In genomic region chr16:5097066-5097469, GRCh38 we compare ENCODE assay signal across 1 cellular context.
TF ChIP-seq lines count a peak whose summit lies in the region.

No MANE protein-coding gene starts in this region.

TF ChIP-seq in HepG2, 621 proteins besides CTCF, POLR2A, EP300 and RAD21 (continues in another document):
- TF ChIP-seq, protein P1, sequence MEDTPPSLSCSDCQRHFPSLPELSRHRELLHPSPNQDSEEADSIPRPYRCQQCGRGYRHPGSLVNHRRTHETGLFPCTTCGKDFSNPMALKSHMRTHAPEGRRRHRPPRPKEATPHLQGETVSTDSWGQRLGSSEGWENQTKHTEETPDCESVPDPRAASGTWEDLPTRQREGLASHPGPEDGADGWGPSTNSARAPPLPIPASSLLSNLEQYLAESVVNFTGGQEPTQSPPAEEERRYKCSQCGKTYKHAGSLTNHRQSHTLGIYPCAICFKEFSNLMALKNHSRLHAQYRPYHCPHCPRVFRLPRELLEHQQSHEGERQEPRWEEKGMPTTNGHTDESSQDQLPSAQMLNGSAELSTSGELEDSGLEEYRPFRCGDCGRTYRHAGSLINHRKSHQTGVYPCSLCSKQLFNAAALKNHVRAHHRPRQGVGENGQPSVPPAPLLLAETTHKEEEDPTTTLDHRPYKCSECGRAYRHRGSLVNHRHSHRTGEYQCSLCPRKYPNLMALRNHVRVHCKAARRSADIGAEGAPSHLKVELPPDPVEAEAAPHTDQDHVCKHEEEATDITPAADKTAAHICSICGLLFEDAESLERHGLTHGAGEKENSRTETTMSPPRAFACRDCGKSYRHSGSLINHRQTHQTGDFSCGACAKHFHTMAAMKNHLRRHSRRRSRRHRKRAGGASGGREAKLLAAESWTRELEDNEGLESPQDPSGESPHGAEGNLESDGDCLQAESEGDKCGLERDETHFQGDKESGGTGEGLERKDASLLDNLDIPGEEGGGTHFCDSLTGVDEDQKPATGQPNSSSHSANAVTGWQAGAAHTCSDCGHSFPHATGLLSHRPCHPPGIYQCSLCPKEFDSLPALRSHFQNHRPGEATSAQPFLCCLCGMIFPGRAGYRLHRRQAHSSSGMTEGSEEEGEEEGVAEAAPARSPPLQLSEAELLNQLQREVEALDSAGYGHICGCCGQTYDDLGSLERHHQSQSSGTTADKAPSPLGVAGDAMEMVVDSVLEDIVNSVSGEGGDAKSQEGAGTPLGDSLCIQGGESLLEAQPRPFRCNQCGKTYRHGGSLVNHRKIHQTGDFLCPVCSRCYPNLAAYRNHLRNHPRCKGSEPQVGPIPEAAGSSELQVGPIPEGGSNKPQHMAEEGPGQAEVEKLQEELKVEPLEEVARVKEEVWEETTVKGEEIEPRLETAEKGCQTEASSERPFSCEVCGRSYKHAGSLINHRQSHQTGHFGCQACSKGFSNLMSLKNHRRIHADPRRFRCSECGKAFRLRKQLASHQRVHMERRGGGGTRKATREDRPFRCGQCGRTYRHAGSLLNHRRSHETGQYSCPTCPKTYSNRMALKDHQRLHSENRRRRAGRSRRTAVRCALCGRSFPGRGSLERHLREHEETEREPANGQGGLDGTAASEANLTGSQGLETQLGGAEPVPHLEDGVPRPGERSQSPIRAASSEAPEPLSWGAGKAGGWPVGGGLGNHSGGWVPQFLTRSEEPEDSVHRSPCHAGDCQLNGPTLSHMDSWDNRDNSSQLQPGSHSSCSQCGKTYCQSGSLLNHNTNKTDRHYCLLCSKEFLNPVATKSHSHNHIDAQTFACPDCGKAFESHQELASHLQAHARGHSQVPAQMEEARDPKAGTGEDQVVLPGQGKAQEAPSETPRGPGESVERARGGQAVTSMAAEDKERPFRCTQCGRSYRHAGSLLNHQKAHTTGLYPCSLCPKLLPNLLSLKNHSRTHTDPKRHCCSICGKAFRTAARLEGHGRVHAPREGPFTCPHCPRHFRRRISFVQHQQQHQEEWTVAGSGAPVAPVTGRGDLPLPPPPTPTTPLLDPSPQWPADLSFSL (CRISPR knock-in tag; IDR thresholded peaks at IDR 0.05), result 0 out of 2 replicates have a peak, but pooled peaks have one; percentile 16
- TF ChIP-seq POLR2G (IDR thresholded peaks at IDR 0.05; ENCODE audit: low read depth, low read length), result peak; percentile 40
- TF ChIP-seq ZNF414 (CRISPR knock-in tag; IDR thresholded peaks at IDR 0.05), result peak; percentile 43; the same call in 1 of the 2 replicates
- peak; percentile 19 for TF ChIP-seq AGO1 (IDR thresholded peaks at IDR 0.05; ENCODE audit: low read depth, low read length, poor library complexity, severe bottlenecking)
- TF ChIP-seq, protein P2, sequence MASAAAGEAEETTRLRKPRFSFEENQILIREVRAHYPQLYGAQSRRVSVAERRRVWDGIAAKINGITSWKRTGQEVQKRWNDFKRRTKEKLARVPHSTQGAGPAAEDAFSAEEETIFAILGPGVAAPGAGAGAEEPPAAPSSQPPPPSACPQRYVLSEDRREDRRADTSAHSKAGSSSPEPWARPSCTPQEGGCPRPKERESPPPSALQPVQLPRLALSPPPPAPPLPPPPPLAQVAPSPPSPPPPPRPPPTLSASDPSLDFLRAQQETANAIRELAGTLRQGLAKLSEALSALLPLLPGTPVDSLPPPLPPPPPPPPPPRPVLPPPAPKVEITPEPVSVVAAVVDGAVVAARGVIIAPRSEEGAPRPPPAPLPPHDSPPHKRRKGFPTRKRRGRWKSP (CRISPR knock-in tag; IDR thresholded peaks at IDR 0.05), result peak; percentile 32; the same call in 1 of the 2 replicates
- 0 out of 2 replicates have a peak, but pooled peaks have one; percentile 60 for TF ChIP-seq ZNF350 (CRISPR knock-in tag; IDR thresholded peaks at IDR 0.05; ENCODE audit: borderline replicate concordance, low read depth)
- TF ChIP-seq NFE2L1 (CRISPR knock-in tag; IDR thresholded peaks at IDR 0.05; ENCODE audit: borderline replicate concordance), result peak; percentile 72; the same call in 1 of the 2 replicates
- 0 out of 2 replicates have a peak, but pooled peaks have one; percentile 63 for TF ChIP-seq ZNF251 (CRISPR knock-in tag; IDR thresholded peaks at IDR 0.05)
- 0 out of 2 replicates have a peak, but pooled peaks have one; percentile 9 for TF ChIP-seq YEATS2 (CRISPR knock-in tag; IDR thresholded peaks at IDR 0.05; ENCODE audit: borderline replicate concordance)
- TF ChIP-seq KMT2A (CRISPR knock-in tag; IDR thresholded peaks at IDR 0.05), result peak; percentile 4; the same call in 1 of the 2 replicates
- peak; percentile 60; the same call in 1 of the 2 replicates for TF ChIP-seq ZNF768 (CRISPR knock-in tag; IDR thresholded peaks at IDR 0.05)
- peak; percentile 80; the same call in 1 of the 2 replicates for TF ChIP-seq MEIS1 (CRISPR knock-in tag; IDR thresholded peaks at IDR 0.05; ENCODE audit: borderline replicate concordance)
- TF ChIP-seq RBM39 (IDR thresholded peaks at IDR 0.05; ENCODE audit: low read depth, low read length, poor library complexity, severe bottlenecking), result peak; percentile 31
- TF ChIP-seq ZNF30 (CRISPR knock-in tag; IDR thresholded peaks at IDR 0.05), result 0 out of 2 replicates have a peak, but pooled peaks have one; percentile 61
- TF ChIP-seq ZZZ3 (CRISPR knock-in tag; IDR thresholded peaks at IDR 0.05; ENCODE audit: borderline replicate concordance), result 0 out of 2 replicates have a peak, but pooled peaks have one; percentile 46
- TF ChIP-seq ZNF629 (CRISPR knock-in tag; conservative IDR thresholded peaks at IDR 0.05), result peak; percentile 90
- TF ChIP-seq ZNF34 (CRISPR knock-in tag; IDR thresholded peaks at IDR 0.05; ENCODE audit: borderline replicate concordance), result 0 out of 2 replicates have a peak, but pooled peaks have one; percentile 51
- TF ChIP-seq ZBTB1 (CRISPR knock-in tag; IDR thresholded peaks at IDR 0.05; ENCODE audit: borderline replicate concordance), result 0 out of 2 replicates have a peak, but pooled peaks have one; percentile 21
- TF ChIP-seq, protein P3, sequence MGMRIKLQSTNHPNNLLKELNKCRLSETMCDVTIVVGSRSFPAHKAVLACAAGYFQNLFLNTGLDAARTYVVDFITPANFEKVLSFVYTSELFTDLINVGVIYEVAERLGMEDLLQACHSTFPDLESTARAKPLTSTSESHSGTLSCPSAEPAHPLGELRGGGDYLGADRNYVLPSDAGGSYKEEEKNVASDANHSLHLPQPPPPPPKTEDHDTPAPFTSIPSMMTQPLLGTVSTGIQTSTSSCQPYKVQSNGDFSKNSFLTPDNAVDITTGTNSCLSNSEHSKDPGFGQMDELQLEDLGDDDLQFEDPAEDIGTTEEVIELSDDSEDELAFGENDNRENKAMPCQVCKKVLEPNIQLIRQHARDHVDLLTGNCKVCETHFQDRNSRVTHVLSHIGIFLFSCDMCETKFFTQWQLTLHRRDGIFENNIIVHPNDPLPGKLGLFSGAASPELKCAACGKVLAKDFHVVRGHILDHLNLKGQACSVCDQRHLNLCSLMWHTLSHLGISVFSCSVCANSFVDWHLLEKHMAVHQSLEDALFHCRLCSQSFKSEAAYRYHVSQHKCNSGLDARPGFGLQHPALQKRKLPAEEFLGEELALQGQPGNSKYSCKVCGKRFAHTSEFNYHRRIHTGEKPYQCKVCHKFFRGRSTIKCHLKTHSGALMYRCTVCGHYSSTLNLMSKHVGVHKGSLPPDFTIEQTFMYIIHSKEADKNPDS (CRISPR knock-in tag; IDR thresholded peaks at IDR 0.05), result 0 out of 2 replicates have a peak, but pooled peaks have one; percentile 66
- peak; percentile 66; the same call in 1 of the 2 replicates for TF ChIP-seq ZNF280B (CRISPR knock-in tag; IDR thresholded peaks at IDR 0.05; ENCODE audit: borderline replicate concordance)
- TF ChIP-seq ZNF746 (CRISPR knock-in tag; IDR thresholded peaks at IDR 0.05), result peak; percentile 67; the same call in 1 of the 2 replicates
- peak; percentile 68; the same call in 1 of the 2 replicates for TF ChIP-seq ZNF230 (CRISPR knock-in tag; IDR thresholded peaks at IDR 0.05)
- TF ChIP-seq ZNF225 (CRISPR knock-in tag; IDR thresholded peaks at IDR 0.05), result peak; percentile 84; the same call in 1 of the 2 replicates
- peak; percentile 6; the same call in 1 of the 2 replicates for TF ChIP-seq THAP9 (CRISPR knock-in tag; IDR thresholded peaks at IDR 0.05; ENCODE audit: borderline replicate concordance)
- peak; percentile 95; the same call in 1 of the 2 replicates for TF ChIP-seq ZNF83 (CRISPR knock-in tag; IDR thresholded peaks at IDR 0.05; ENCODE audit: borderline replicate concordance)
- peak; percentile 70; the same call in 1 of the 2 replicates for TF ChIP-seq ZNF512 (CRISPR knock-in tag; IDR thresholded peaks at IDR 0.05)
- TF ChIP-seq, protein P4, sequence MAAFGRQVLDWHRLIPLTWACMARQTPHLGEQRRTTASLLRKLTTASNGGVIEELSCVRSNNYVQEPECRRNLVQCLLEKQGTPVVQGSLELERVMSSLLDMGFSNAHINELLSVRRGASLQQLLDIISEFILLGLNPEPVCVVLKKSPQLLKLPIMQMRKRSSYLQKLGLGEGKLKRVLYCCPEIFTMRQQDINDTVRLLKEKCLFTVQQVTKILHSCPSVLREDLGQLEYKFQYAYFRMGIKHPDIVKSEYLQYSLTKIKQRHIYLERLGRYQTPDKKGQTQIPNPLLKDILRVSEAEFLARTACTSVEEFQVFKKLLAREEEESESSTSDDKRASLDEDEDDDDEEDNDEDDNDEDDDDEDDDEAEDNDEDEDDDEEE (CRISPR knock-in tag; IDR thresholded peaks at IDR 0.05), result 0 out of 2 replicates have a peak, but pooled peaks have one; percentile 16
- TF ChIP-seq, protein P5, sequence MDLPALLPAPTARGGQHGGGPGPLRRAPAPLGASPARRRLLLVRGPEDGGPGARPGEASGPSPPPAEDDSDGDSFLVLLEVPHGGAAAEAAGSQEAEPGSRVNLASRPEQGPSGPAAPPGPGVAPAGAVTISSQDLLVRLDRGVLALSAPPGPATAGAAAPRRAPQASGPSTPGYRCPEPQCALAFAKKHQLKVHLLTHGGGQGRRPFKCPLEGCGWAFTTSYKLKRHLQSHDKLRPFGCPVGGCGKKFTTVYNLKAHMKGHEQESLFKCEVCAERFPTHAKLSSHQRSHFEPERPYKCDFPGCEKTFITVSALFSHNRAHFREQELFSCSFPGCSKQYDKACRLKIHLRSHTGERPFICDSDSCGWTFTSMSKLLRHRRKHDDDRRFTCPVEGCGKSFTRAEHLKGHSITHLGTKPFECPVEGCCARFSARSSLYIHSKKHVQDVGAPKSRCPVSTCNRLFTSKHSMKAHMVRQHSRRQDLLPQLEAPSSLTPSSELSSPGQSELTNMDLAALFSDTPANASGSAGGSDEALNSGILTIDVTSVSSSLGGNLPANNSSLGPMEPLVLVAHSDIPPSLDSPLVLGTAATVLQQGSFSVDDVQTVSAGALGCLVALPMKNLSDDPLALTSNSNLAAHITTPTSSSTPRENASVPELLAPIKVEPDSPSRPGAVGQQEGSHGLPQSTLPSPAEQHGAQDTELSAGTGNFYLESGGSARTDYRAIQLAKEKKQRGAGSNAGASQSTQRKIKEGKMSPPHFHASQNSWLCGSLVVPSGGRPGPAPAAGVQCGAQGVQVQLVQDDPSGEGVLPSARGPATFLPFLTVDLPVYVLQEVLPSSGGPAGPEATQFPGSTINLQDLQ (CRISPR knock-in tag; IDR thresholded peaks at IDR 0.05), result peak; percentile 69; the same call in 1 of the 2 replicates
- TF ChIP-seq ZNF788 (CRISPR knock-in tag; IDR thresholded peaks at IDR 0.05; ENCODE audit: borderline replicate concordance), result peak; percentile 43; the same call in 1 of the 2 replicates
- TF ChIP-seq, protein P6, sequence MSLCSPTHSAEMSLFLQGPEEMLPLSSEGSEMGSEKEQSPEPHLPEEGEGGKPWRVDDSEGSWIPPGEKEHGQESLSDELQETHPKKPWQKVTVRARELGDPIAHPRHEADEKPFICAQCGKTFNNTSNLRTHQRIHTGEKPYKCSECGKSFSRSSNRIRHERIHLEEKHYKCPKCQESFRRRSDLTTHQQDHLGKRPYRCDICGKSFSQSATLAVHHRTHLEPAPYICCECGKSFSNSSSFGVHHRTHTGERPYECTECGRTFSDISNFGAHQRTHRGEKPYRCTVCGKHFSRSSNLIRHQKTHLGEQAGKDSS (CRISPR knock-in tag; IDR thresholded peaks at IDR 0.05; ENCODE audit: borderline replicate concordance, low read depth), result peak; percentile 49
- TF ChIP-seq AGO2 (optimal IDR thresholded peaks at IDR 0.05; ENCODE audit: low read depth, low read length), result peak; percentile 43
